In genomic region chr17:17972126-17972951, GRCh38 we compare ENCODE assay signal across 1 cellular context.
A peak's percentile ranks its signal among the peaks of the same experiment; 100 is the strongest.
TF ChIP-seq lines count a peak whose summit lies in the region.

Gene DRC3, plus strand, starts transcription at chr17:17972862. Its CDS starts 4,737 bp downstream, at chr17:17977599.
Gene TOM1L2, minus strand, starts transcription at chr17:17972400. Its CDS starts 87 bp downstream, at chr17:17972313.

TF ChIP-seq in H1, 55 proteins besides CTCF, POLR2A, EP300 and RAD21:
- no peak for TF ChIP-seq CBX5 (IDR thresholded peaks at IDR 0.05; ENCODE audit: low read depth, low read length)
- TF ChIP-seq CHD2 (IDR thresholded peaks at IDR 0.05; ENCODE audit: low read length): peak; percentile 97
- no peak for TF ChIP-seq BRCA1 (IDR thresholded peaks at IDR 0.05; ENCODE audit: low read depth, low read length)
- peak; percentile 92 to 97 for TF ChIP-seq SIN3A (conservative IDR thresholded peaks at IDR 0.05 in 1 of 2, IDR thresholded peaks at IDR 0.05 in 1 of 2; ENCODE audit: low read depth in 1 of 2, low read length in 2 of 2)
- no peak for TF ChIP-seq SRF (IDR thresholded peaks at IDR 0.05; ENCODE audit: low read depth, low read length)
- TF ChIP-seq USF2 (IDR thresholded peaks at IDR 0.05; ENCODE audit: low read length): peak; percentile 97
- TF ChIP-seq SP1 (IDR thresholded peaks at IDR 0.05; ENCODE audit: low read depth, low read length): peak; percentile 100
- no peak for TF ChIP-seq ZNF274 (IDR thresholded peaks at IDR 0.05; ENCODE audit: borderline replicate concordance, extremely low read depth, low read length)
- no peak for TF ChIP-seq SIRT6 (IDR thresholded peaks at IDR 0.05; ENCODE audit: low read length)
- peak; percentile 85 for TF ChIP-seq CREB1 (IDR thresholded peaks at IDR 0.05)
- no peak for TF ChIP-seq KDM1A (IDR thresholded peaks at IDR 0.05; ENCODE audit: borderline replicate concordance, low read length)
- no peak for TF ChIP-seq BACH1 (IDR thresholded peaks at IDR 0.05; ENCODE audit: low read length)
- no peak for TF ChIP-seq GABPA (IDR thresholded peaks at IDR 0.05; ENCODE audit: borderline replicate concordance, insufficient read depth, low read length)
- no peak for TF ChIP-seq BCL11A (IDR thresholded peaks at IDR 0.05; ENCODE audit: low read depth in 2 of 2, low read length in 2 of 2)
- TF ChIP-seq CHD7 (IDR thresholded peaks at IDR 0.05; ENCODE audit: insufficient replicate concordance, low read length): no peak
- TF ChIP-seq SP2 (IDR thresholded peaks at IDR 0.05; ENCODE audit: low read length): peak; percentile 99
- TF ChIP-seq SUZ12 (IDR thresholded peaks at IDR 0.05; ENCODE audit: low read length): no peak
- TF ChIP-seq SAP30 (IDR thresholded peaks at IDR 0.05; ENCODE audit: insufficient read depth, insufficient replicate concordance, low read length): peak; percentile 97
- peak; percentile 77; the same call in 1 of the 2 replicates for TF ChIP-seq GTF2F1 (IDR thresholded peaks at IDR 0.05; ENCODE audit: borderline replicate concordance, low read depth, low read length)
- no peak for TF ChIP-seq POU5F1 (IDR thresholded peaks at IDR 0.05; ENCODE audit: low read depth, low read length)
- TF ChIP-seq TCF12 (IDR thresholded peaks at IDR 0.05; ENCODE audit: low read depth, low read length): 0 out of 2 replicates have a peak, but pooled peaks have one; percentile 37
- peak in 1 of 2 experiments; percentile 41; a peak in 1 of 4 replicates for TF ChIP-seq HDAC2 (IDR thresholded peaks at IDR 0.05; ENCODE audit: borderline replicate concordance in 1 of 2, low read depth in 2 of 2, low read length in 2 of 2)
- no peak for TF ChIP-seq RFX5 (IDR thresholded peaks at IDR 0.05; ENCODE audit: borderline replicate concordance, low read depth, low read length)
- 0 out of 2 replicates have a peak, but pooled peaks have one; percentile 19 for TF ChIP-seq PHF8 (conservative IDR thresholded peaks at IDR 0.05; ENCODE audit: low read depth, low read length)
- TF ChIP-seq SP4 (IDR thresholded peaks at IDR 0.05; ENCODE audit: low read length): peak; percentile 98
- TF ChIP-seq KDM4A (IDR thresholded peaks at IDR 0.05; ENCODE audit: low read depth, low read length, severe bottlenecking): peak; percentile 67
- no peak for TF ChIP-seq NRF1 (IDR thresholded peaks at IDR 0.05; ENCODE audit: low read depth, low read length)
